Comparison of ENCODE assay signal across 9 cellular contexts in genomic region chr1:54774820-54775498, GRCh38. TPM values are rescaled to one million over a fixed set of nuclear protein-coding genes. Genes with fewer than 3 reads are reported as not detected.
DNase-seq lines count a peak whose midpoint lies in the region; ATAC-seq and TF ChIP-seq lines count a peak whose summit lies in the region.
"Had no signal": no experiment of that assay in that cellular context is flagged by ENCODE, and none has a peak within 500 bp of the region (broad histone marks: within the 10 kb centered on the region; RNA-seq: fewer than 3 reads in every experiment).

No MANE protein-coding gene starts in this region.

- intact Hi-C loops in heart right ventricle (cut with DNase I): loop anchor here in 1 of 10 donors (5.0 kb wide), 1 partner anchor 838 kb away; no protein-coding TSS in a partner anchor

- H3K27me3 ChIP-seq in heart right ventricle (peaks cover 0 to 11% (median 0%) of the 10 kb centered on the region in 7 donors), hepatocyte (no peaks in the 10 kb centered on the region)

- peak; percentile 17 for DNase-seq in COLO829 (ENCODE audit: low spot score)
- DNase-seq in RWPE1 (ENCODE audit: low spot score): peak; percentile 65
- peak; percentile 18 for DNase-seq in glomerular visceral epithelial cell (ENCODE audit: extremely low spot score)
- DNase-seq in KG1 (lab: John Stamatoyannopoulos, UW): no peak
- DNase-seq in heart right ventricle: no peak
- no peak for DNase-seq in hepatocyte (ENCODE audit: low spot score)
- DNase-seq: activated T-cell treated with anti-CD3 and anti-CD28 coated beads, Interleukin-2, amount 50 U/mL, for 1 hour had no signal

- POLR2A ChIA-PET in HEK293 (lab: Yijun Ruan, JAX) (no interaction called here), RWPE1 (lab: Yijun Ruan, JAX; ENCODE audit: low non-redundant PET) (no interaction called here)

- H3K4me3 ChIP-seq in HEK293 (ENCODE audit: low read depth, low read length): no peak overlapping the region
- H3K4me3 ChIP-seq in heart right ventricle: no peak overlapping the region
- H3K4me3 ChIP-seq in hepatocyte: no peak overlapping the region

- TF ChIP-seq CTCF in HEK293 (tag by site-specific recombination; IDR thresholded peaks at IDR 0.05) (no peak), RWPE1 (conservative IDR thresholded peaks at IDR 0.05; ENCODE audit: low read depth) (no peak), heart right ventricle (IDR thresholded peaks at IDR 0.05) (no peak), hepatocyte (IDR thresholded peaks at IDR 0.05; ENCODE audit: poor library complexity) (no peak)

- ATAC-seq in GM21390 (IDR thresholded peaks at IDR 0.05; ENCODE audit: unreplicated experiment) (no peak), heart right ventricle (no peak)

- H3K9me3 ChIP-seq in HEK293 (ENCODE audit: control insufficient read depth, insufficient read depth, low read depth, low read length): no peaks in the 10 kb centered on the region
- H3K9me3 ChIP-seq in heart right ventricle: no peaks in the 10 kb centered on the region
- H3K9me3 ChIP-seq in hepatocyte (ENCODE audit: low read depth): no peaks in the 10 kb centered on the region

- H3K4me1 ChIP-seq in HEK293 (ENCODE audit: control insufficient read depth, insufficient read depth, low read length) (no peaks in the 10 kb centered on the region), heart right ventricle (no peaks in the 10 kb centered on the region), hepatocyte (ENCODE audit: insufficient read depth) (peaks cover 4% of the 10 kb centered on the region)

- H4K20me1 ChIP-seq in hepatocyte (ENCODE audit: insufficient read depth, poor library complexity, severe bottlenecking): no peaks in the 10 kb centered on the region

- no peak overlapping the region for H2AFZ ChIP-seq in hepatocyte

- H3K36me3 ChIP-seq in HEK293 (ENCODE audit: control insufficient read depth in 2 of 2, insufficient read depth in 1 of 2, low read length in 2 of 2) (no peaks in the 10 kb centered on the region), heart right ventricle (no peaks in the 10 kb centered on the region), hepatocyte (replicated peaks; ENCODE audit: insufficient read depth, low read depth) (no peaks in the 10 kb centered on the region)

- CTCF ChIA-PET in HEK293 (lab: Yijun Ruan, JAX) (interaction anchor here (1.6 kb wide), 1 partner anchor 17 kb away, joined by 4 read pairs; no protein-coding TSS in a partner anchor), RWPE1 (lab: Yijun Ruan, JAX) (no interaction called here)

- no peak overlapping the region for H3K4me2 ChIP-seq in hepatocyte

- H3K9me2 ChIP-seq in hepatocyte (replicated peaks; ENCODE audit: insufficient read depth): no peaks in the 10 kb centered on the region

- WGBS in heart right ventricle, 2 donors: 58 to 59% methylated on average over 15 of the region's 15 CpGs
- 62% methylated on average over 15 of the region's 15 CpGs for WGBS in hepatocyte (ENCODE audit: low lambda C conversion rate, missing lambda C conversion rate)

- H3K27ac ChIP-seq in HEK293 (ENCODE audit: extremely low read depth, low read depth, low read length) (no peak overlapping the region), RWPE1 (no peak overlapping the region), heart right ventricle (no peak overlapping the region), hepatocyte (no peak overlapping the region)

- H3K79me2 ChIP-seq in hepatocyte: no peaks in the 10 kb centered on the region

TF ChIP-seq in HEK293, 187 proteins besides CTCF, POLR2A, EP300 and RAD21:
- peak; percentile 47; the same call in 1 of the 2 replicates for TF ChIP-seq SP3 (tag by site-specific recombination; IDR thresholded peaks at IDR 0.05)
- TF ChIP-seq ZNF529 (tag by site-specific recombination; IDR thresholded peaks at IDR 0.05; ENCODE audit: insufficient replicate concordance): no peak
- peak; percentile 55 for TF ChIP-seq SP2 (tag by site-specific recombination; IDR thresholded peaks at IDR 0.05)

RNA-seq across cellular contexts. Expression of gene PARS2, which starts 10.6 kb away (rescaled TPM):
- total RNA-seq in heart right ventricle: 1 to 10 TPM; 3.7 to 5.6 (median 4.2) TPM
- polyA plus RNA-seq in heart right ventricle: 1 to 10 TPM in 1 of 2 donors, under 1 TPM in 1; 0.80 to 3.8 TPM
- total RNA-seq in hepatocyte: 4.8 and 5.3 TPM in 2 replicates
- polyA plus RNA-seq in hepatocyte: 4.1 and 9.3 TPM in 2 replicates

RNA-seq across cellular contexts. Expression of gene TTC22, which starts 26.2 kb away (rescaled TPM):
- total RNA-seq in heart right ventricle (1 to 10 TPM in 1 of 10 donors, under 1 TPM in 4, not detected in 5; 0.13 to 1.0 (median 0.17) TPM), hepatocyte (8.1 and 8.5 TPM in 2 replicates)
- polyA plus RNA-seq in heart right ventricle (under 1 TPM; 0.06 to 0.15 TPM), hepatocyte (7.8 and 9.0 TPM in 2 replicates)

RNA-seq across cellular contexts. Expression of gene TTC4, which starts 59.3 kb away (rescaled TPM):
- total RNA-seq in heart right ventricle: 10 to 100 TPM; 12.0 to 17.0 (median 15.1) TPM
- 10 to 100 TPM; 13.8 to 20.9 TPM for polyA plus RNA-seq in heart right ventricle
- 19.4 and 20.0 TPM in 2 replicates for total RNA-seq in hepatocyte
- polyA plus RNA-seq in hepatocyte: 14.0 and 14.3 TPM in 2 replicates

Comparison
In these comparisons a context has a peak if more than half of its experiments do, and no peak if none do; other contexts are left out.
1. DNase-seq: peak in COLO829 (single experiment), RWPE1 (single experiment) and glomerular visceral epithelial cell (single experiment); none in KG1 (single experiment), heart right ventricle (0 of 2) and hepatocyte (single experiment).